Comparison of ENCODE assay signal across 18 cellular contexts in the genomic region with DNA sequence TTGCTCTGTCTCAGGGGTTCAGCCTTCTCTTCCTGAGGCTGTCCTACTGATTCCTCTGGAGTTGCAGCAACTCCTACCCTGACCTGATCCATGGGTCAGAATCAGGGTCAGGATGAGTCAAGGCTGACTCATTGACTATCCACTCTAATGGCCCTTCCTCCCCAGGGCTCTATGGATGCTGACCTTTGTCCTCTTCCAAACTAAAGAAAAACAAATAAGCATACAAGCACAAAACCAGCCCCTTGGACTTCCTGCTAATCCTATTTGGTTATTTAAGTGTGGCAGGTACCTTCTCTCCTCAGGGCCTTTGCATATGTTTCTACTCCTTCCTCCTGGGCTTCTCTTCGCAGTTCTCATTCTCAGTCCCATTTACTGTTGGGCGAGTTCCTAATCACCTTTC.
DNase-seq lines count a peak whose midpoint lies in the region; ATAC-seq, FAIRE-seq and TF ChIP-seq lines count a peak whose summit lies in the region.
"Had no signal": no experiment of that assay in that cellular context is flagged by ENCODE, and none has a peak within 500 bp of the region (broad histone marks: within the 10 kb centered on the region; RNA-seq: fewer than 3 reads in every experiment).

No MANE protein-coding gene starts in this region.

- CTCF ChIA-PET in PC-9 (lab: Charles Lee) = no interaction called here

- DNase-seq in EH (ENCODE audit: low read depth) (peak; percentile 19), PC-9 (peak; percentile 36 to 84), fibroblast of lung (ENCODE audit: low read depth in 2 of 2) (peak in 1 of 2 donors; percentile 60), mucosa of descending colon (peak in 1 of 3 donors; percentile 11), ascending aorta (ENCODE audit: low spot score in 2 of 2) (no peak), frontal cortex (ENCODE audit: low spot score in 2 of 2) (no peak), caudate nucleus (lab: John Stamatoyannopoulos, UW) (no peak)
- DNase-seq: activated CD4-positive, alpha-beta T cell treated with anti-CD3 and anti-CD28 coated beads for 4 hours; activated T-cell treated with anti-CD3 and anti-CD28 coated beads, Interleukin-2, amount 50 U/mL, for 72 hours; anterior cingulate cortex; C1 segment of cervical spinal cord; effector memory CD4-positive, alpha-beta T cell; NCI-H2029; stimulated activated CD4-positive, alpha-beta T cell treated with anti-CD3 and anti-CD28 coated beads, Interleukin-4, amount 100 ng/mL, for 24 hours; stimulated activated naive CD4-positive, alpha-beta T cell treated with Interleukin-2 at 50 U/mL for 16 hours; T-helper 1 cell had no signal

- no peak for FAIRE-seq in frontal cortex (lab: Jason Lieb, UNC)

- no peak for TF ChIP-seq CTCF in PC-9 (conservative IDR thresholded peaks at IDR 0.05)
- TF ChIP-seq CTCF in fibroblast of lung (conservative IDR thresholded peaks at IDR 0.05 in 1 of 2, IDR thresholded peaks at IDR 0.05 in 1 of 2; ENCODE audit: low read depth in 1 of 2, low read length in 2 of 2) = no peak
- no peak for TF ChIP-seq CTCF in mucosa of descending colon (IDR thresholded peaks at IDR 0.05)
- TF ChIP-seq CTCF in ascending aorta (IDR thresholded peaks at IDR 0.05) = no peak

- H3K4me1 ChIP-seq in PC-9 (replicated peaks; ENCODE audit: insufficient read depth) (peaks cover 33% of the 10 kb centered on the region), fibroblast of lung (ENCODE audit: control insufficient read depth, extremely low read depth, insufficient read depth, low read length) (peaks cover 12% of the 10 kb centered on the region), mucosa of descending colon (ENCODE audit: low read depth) (no peaks in the 10 kb centered on the region), ascending aorta (peaks cover 4 to 13% of the 10 kb centered on the region in 2 donors)

- intact Hi-C loops in PC-9 (cut with micrococcal nuclease; ENCODE audit: unreplicated experiment) (no loop called here), mucosa of descending colon (cut with DNase I, micrococcal nuclease) (no loop called here), ascending aorta (cut with DNase I) (no loop called here)

- POLR2A ChIA-PET in PC-9 (lab: Charles Lee; ENCODE audit: unreplicated experiment) = no interaction called here

- no TSS peak for BruUV-seq in PC-9 (replicated peaks; lab: Mats Ljungman, UMichigan)

- no peaks in the 10 kb centered on the region for H4K20me1 ChIP-seq in PC-9 (ENCODE audit: insufficient read depth)
- no peaks in the 10 kb centered on the region for H4K20me1 ChIP-seq in fibroblast of lung (ENCODE audit: control insufficient read depth, extremely low read depth, insufficient read depth, low read length)

- no peak overlapping the region for H3K4me3 ChIP-seq in PC-9
- no peak overlapping the region for H3K4me3 ChIP-seq in fibroblast of lung (replicated peaks in 1 of 4; ENCODE audit: control extremely low read depth in 1 of 4, insufficient read depth in 1 of 4, low read depth in 3 of 4, low read length in 4 of 4)
- H3K4me3 ChIP-seq in mucosa of descending colon = no peak overlapping the region
- H3K4me3 ChIP-seq in ascending aorta = no peak overlapping the region

- H3K27ac ChIP-seq in PC-9 (peak overlapping the region; percentile 58), fibroblast of lung (ENCODE audit: insufficient read depth, low read length) (no peak overlapping the region), ascending aorta (no peak overlapping the region), caudate nucleus (ENCODE audit: low read depth, low read length) (no peak overlapping the region)
- H3K27ac ChIP-seq: KMS-11 had no signal

- H2AFZ ChIP-seq in PC-9 (no peak overlapping the region), fibroblast of lung (ENCODE audit: low read length) (no peak overlapping the region)

- ATAC-seq in mucosa of descending colon = peak; percentile 81
- no peak for ATAC-seq in HG02938 (IDR thresholded peaks at IDR 0.05; ENCODE audit: unreplicated experiment)
- ATAC-seq: activated T-cell treated with anti-CD3 and anti-CD28 coated beads, Interleukin-2, amount 50 U/mL, for 72 hours had no signal

- H3K79me2 ChIP-seq in PC-9 (ENCODE audit: low read depth) (no peaks in the 10 kb centered on the region), fibroblast of lung (ENCODE audit: control insufficient read depth, insufficient read depth, low read length) (no peaks in the 10 kb centered on the region)

- H3K36me3 ChIP-seq in PC-9 (ENCODE audit: low read depth) = no peaks in the 10 kb centered on the region
- no peaks in the 10 kb centered on the region for H3K36me3 ChIP-seq in fibroblast of lung (ENCODE audit: control insufficient read depth, insufficient read depth, low read length)
- H3K36me3 ChIP-seq in mucosa of descending colon (ENCODE audit: low read depth) = no peaks in the 10 kb centered on the region
- H3K36me3 ChIP-seq in ascending aorta = no peaks in the 10 kb centered on the region

- H3K9me2 ChIP-seq in PC-9 (ENCODE audit: insufficient read depth) = no peaks in the 10 kb centered on the region

- no peak overlapping the region for H3K9ac ChIP-seq in fibroblast of lung (ENCODE audit: insufficient read depth, low read length)
- H3K9ac ChIP-seq: KMS-11 had no signal

- H3K9me3 ChIP-seq in PC-9 (ENCODE audit: insufficient read depth, low read depth) (no peaks in the 10 kb centered on the region), fibroblast of lung (ENCODE audit: control insufficient read depth, insufficient read depth, low read depth, low read length) (no peaks in the 10 kb centered on the region), mucosa of descending colon (no peaks in the 10 kb centered on the region), ascending aorta (no peaks in the 10 kb centered on the region)

- peaks cover 18% of the 10 kb centered on the region for H3F3A ChIP-seq in PC-9 (ENCODE audit: insufficient read depth, low read depth)

- H3K27me3 ChIP-seq in PC-9 (ENCODE audit: insufficient read depth, low read depth) (no peaks in the 10 kb centered on the region), fibroblast of lung (ENCODE audit: control insufficient read depth, insufficient read depth, low read length) (no peaks in the 10 kb centered on the region), ascending aorta (no peaks in the 10 kb centered on the region)

- H3K4me2 ChIP-seq in PC-9 = peak overlapping the region; percentile 36
- peak overlapping the region; percentile 38 for H3K4me2 ChIP-seq in fibroblast of lung (ENCODE audit: extremely low read depth, insufficient read depth, low read length)
- H3K4me2 ChIP-seq: KMS-11 had no signal

Comparison
In these comparisons a context has a peak if more than half of its experiments do, and no peak if none do; other contexts are left out.
1. DNase-seq: peak in EH (single experiment) and PC-9 (2 of 2); none in ascending aorta (0 of 2), frontal cortex (0 of 2) and caudate nucleus (0 of 61).